8 cellular contexts compared by ENCODE assay signal in the genomic region with DNA sequence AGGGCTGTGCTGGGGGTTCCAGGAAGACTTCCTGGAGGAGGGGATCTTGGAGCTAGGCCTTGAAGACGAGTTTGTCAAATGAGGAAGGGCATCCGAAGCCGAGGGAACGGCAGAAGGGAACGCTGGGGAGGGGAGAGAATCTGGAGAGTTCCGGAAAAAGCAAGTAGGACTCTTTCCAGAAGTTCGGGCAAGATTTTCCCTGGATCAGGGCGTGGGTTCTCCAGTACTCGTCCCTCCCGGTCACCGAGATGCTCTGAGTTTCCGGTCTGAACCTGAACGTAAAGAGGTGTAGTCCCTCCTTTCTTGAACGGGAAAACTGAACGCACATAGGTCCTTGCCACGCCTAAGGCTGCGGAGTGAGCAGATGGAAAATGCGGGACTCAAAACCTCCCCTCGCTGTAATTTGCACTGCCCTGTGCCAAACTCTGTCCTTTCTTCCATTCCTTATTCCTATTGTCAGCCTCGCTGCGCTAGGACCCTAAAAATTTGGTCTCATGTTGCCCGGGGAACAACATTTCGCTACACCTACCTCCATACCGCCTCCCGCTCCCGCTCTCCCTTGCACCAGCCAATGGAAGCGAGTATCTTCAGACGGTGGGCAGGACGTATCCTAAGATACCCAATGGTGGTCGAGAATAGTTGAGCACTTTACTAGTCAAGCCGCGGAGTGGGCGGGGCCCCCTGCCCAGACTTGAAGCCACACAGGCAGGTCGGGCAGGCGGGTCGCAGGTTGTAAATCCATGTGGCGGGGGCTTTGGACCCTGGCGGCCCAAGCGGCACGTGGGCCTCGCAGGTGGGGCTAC. TPM values are rescaled to one million over a fixed set of nuclear protein-coding genes. Genes with fewer than 3 reads are reported as not detected.
DNase-seq lines count a peak whose midpoint lies in the region; ATAC-seq, FAIRE-seq and TF ChIP-seq lines count a peak whose summit lies in the region.

A gene with protein sequence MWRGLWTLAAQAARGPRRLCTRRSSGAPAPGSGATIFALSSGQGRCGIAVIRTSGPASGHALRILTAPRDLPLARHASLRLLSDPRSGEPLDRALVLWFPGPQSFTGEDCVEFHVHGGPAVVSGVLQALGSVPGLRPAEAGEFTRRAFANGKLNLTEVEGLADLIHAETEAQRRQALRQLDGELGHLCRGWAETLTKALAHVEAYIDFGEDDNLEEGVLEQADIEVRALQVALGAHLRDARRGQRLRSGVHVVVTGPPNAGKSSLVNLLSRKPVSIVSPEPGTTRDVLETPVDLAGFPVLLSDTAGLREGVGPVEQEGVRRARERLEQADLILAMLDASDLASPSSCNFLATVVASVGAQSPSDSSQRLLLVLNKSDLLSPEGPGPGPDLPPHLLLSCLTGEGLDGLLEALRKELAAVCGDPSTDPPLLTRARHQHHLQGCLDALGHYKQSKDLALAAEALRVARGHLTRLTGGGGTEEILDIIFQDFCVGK (plus strand): TSS at position 682 of the 803 bp plus-strand sequence. CDS start 59 bp downstream, at position 741.

- peak within 1 kb of the TSS; percentile 92 for H3K4me3 ChIP-seq in BE2C (ENCODE audit: low read depth, low read length)

- DNase-seq in BE2C (peak; percentile 99), GM19240 (ENCODE audit: insufficient read length, low spot score) (peak; percentile 97), NCI-H526 (lab: John Stamatoyannopoulos, UW) (peak; percentile 96 to 98)
- peak; percentile 98 for DNase-seq in activated CD4-positive, alpha-beta T cell treated with anti-CD3 and anti-CD28 coated beads for 48 hours
- peak; percentile 90 to 95 for DNase-seq in stimulated activated CD4-positive, alpha-beta T cell treated with anti-CD3 and anti-CD28 coated beads, Interleukin-1b, Interleukin-23, amount 100 ng/mL, for 4 hours (ENCODE audit: low read depth in 2 of 2)

- no peaks in the 10 kb centered on the region; the same call in 1 of the 2 replicates for H3K36me3 ChIP-seq in BE2C

- H3K27me3 ChIP-seq in BE2C (no peaks in the 10 kb centered on the region), layer of hippocampus (ENCODE audit: control insufficient read depth, insufficient read depth, low read length) (no peaks in the 10 kb centered on the region)

- peak; percentile 61 for FAIRE-seq in colon (lab: Jason Lieb, UNC)

- peak within 1 kb of the TSS; percentile 95 for H3K27ac ChIP-seq in layer of hippocampus (ENCODE audit: low read depth, low read length)

- no peaks in the 10 kb centered on the region; the same call in 1 of the 2 replicates for H3K4me1 ChIP-seq in BE2C

- no peak for TF ChIP-seq CTCF in BE2C (IDR thresholded peaks at IDR 0.05; ENCODE audit: low read depth, low read length)

- no peaks in the 10 kb centered on the region for H3K9me3 ChIP-seq in BE2C

- peak; percentile 64 for ATAC-seq in HG03460 (IDR thresholded peaks at IDR 0.05; ENCODE audit: unreplicated experiment)

RNA-seq across cellular contexts. Expression of the gene that starts here (rescaled TPM):
- polyA plus RNA-seq in BE2C (2012; ENCODE audit: insufficient read depth, insufficient read length, low read depth): 64.2 TPM

Comparison
In these comparisons a context has a peak if more than half of its experiments do, and no peak if none do; other contexts are left out.
1. Peak in every context shown above with its lines: DNase-seq, ATAC-seq, H3K4me3 ChIP-seq and H3K27ac ChIP-seq.